10 cellular contexts compared by ENCODE assay signal in the genomic region with DNA sequence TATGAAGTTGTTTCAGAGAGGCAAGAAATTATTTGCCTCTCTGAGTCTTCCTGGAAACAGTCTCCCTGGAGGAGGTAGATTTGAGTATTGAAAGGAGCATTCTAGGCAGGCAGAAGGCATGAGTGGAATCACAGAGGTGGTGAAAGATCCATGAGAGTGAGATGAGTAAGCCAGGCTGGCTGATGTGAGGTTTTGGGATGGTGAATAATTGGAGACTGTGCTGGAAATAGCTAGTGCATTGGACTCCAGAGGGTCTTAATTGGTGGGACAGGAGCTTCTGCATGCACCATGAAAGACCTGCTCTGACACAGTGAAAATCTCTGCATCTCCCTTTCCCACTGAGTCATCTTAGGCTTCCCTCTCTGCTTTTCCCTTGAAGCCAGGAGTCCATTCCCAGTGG. TPM values are rescaled to one million over a fixed set of nuclear protein-coding genes. Genes with fewer than 3 reads are reported as not detected.
DNase-seq lines count a peak whose midpoint lies in the region; ATAC-seq, FAIRE-seq and TF ChIP-seq lines count a peak whose summit lies in the region.
"Had no signal": no experiment of that assay in that cellular context is flagged by ENCODE, and none has a peak within 500 bp of the region (broad histone marks: within the 10 kb centered on the region; RNA-seq: fewer than 3 reads in every experiment).

No MANE protein-coding gene starts in this region.

- DNase-seq in GM03348 (ENCODE audit: low spot score), result peak; percentile 71
- DNase-seq in RCC 7860 (ENCODE audit: low spot score), result peak; percentile 67
- DNase-seq in epithelial cell of esophagus (ENCODE audit: low read depth), result peak; percentile 97
- DNase-seq in psoas muscle, result no peak
- DNase-seq in foreskin melanocyte, result no peak
- DNase-seq in NCI-H524 (lab: John Stamatoyannopoulos, UW), result no peak
- DNase-seq in DMS 273 treated with DMSO at 0.1 percent for 48 hours (lab: John Stamatoyannopoulos, UW), result no peak
- DNase-seq: activated CD4-positive, alpha-beta T cell treated with anti-CD3 and anti-CD28 coated beads, Interleukin-2, amount 50 U/mL, for 48 hours had no signal

- ATAC-seq in psoas muscle (peak in 3 of 4 donors; percentile 39 to 79 (median 58)), GM18517 (IDR thresholded peaks at IDR 0.05; ENCODE audit: unreplicated experiment) (no peak)
- ATAC-seq: HCT116 had no signal

- no peaks in the 10 kb centered on the region for H3K27me3 ChIP-seq in psoas muscle (ENCODE audit: insufficient read depth in 3 of 3, low read length in 2 of 3)

- H3K27ac ChIP-seq in psoas muscle, result peak overlapping the region; percentile 77

- H3K9me3 ChIP-seq in psoas muscle, result no peaks in the 10 kb centered on the region

- H3K4me3 ChIP-seq in epithelial cell of esophagus (ENCODE audit: low read length) (no peak overlapping the region), psoas muscle (no peak overlapping the region)

- peak; percentile 64 for FAIRE-seq in RCC 7860 (lab: Jason Lieb, UNC)

- H3K4me1 ChIP-seq in psoas muscle, result peaks cover 51% of the 10 kb centered on the region

- TF ChIP-seq CTCF in epithelial cell of esophagus (IDR thresholded peaks at IDR 0.05; ENCODE audit: insufficient read depth, low read depth, low read length, missing control alignments), result no peak
- no peak for TF ChIP-seq CTCF in psoas muscle (IDR thresholded peaks at IDR 0.05)

- H3K36me3 ChIP-seq in psoas muscle (ENCODE audit: insufficient read depth in 1 of 2, low read depth in 1 of 2), result no peaks in the 10 kb centered on the region

- intact Hi-C loops in psoas muscle (cut with DNase I), result no loop called here

RNA-seq across cellular contexts. Expression of a gene that starts 46.3 kb away (rescaled TPM):
- 100 to 1,000 TPM in 1 of 4 donors, 10 to 100 TPM in 3; 50.9 to 174 (median 68.6) TPM for total RNA-seq in psoas muscle
- polyA plus RNA-seq in psoas muscle, result 10 to 100 TPM in 2 of 3 donors, 1 to 10 TPM in 1; 8.8 to 47.8 (median 32.5) TPM

Comparison
In these comparisons a context has a peak if more than half of its experiments do, and no peak if none do; other contexts are left out.
1. DNase-seq: peak in GM03348 (single experiment), RCC 7860 (single experiment) and epithelial cell of esophagus (single experiment); none in psoas muscle (0 of 2), foreskin melanocyte (single experiment), NCI-H524 (0 of 2) and DMS 273 treated with DMSO at 0.1 percent for 48 hours (single experiment).